Comparison of ENCODE assay signal across 13 cellular contexts in the genomic region with DNA sequence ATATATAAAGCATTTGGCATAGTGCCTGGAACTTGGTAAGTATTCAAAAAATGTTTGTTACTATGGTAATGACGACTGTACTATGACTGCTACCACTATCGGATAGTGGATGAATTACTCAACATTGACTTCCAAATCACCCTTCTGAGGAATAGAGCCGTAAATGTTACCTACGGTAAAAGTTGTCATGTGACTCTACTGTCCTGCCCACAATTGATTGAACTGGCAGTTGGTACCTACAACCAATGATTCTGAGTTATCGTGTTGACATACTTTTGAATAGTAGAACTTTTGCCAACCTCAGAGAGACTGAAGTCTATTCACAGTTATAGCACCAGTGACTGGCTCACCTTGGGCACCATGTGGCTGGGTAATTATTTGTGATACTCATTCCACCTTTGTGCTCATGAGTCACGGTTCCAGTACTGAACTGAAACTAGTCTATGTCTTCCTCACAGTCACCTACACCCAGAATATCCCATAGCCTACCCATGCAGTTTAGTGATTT.
DNase-seq lines count a peak whose midpoint lies in the region; ATAC-seq and TF ChIP-seq lines count a peak whose summit lies in the region.
"Had no signal": no experiment of that assay in that cellular context is flagged by ENCODE, and none has a peak within 500 bp of the region (broad histone marks: within the 10 kb centered on the region; RNA-seq: fewer than 3 reads in every experiment).

No MANE protein-coding gene starts in this region.

- no peak overlapping the region for H3K27ac Mint-ChIP-seq in activated CD8-positive, alpha-beta T cell treated with anti-CD3 and anti-CD28 coated beads, Interleukin-2, amount 10 ng/mL, durations not matched to agents 7 days and 5 days
- H3K27ac Mint-ChIP-seq: natural killer cell treated with Interleukin-12 subunit alpha and Interleukin-12 subunit beta and Interleukin-15 and Interleukin-18, amount 100 ng/mL, for 72 hours; stimulated activated naive B cell treated with anti-CD40 and anti-IgM and Interleukin-4, amounts not matched to agents 10 μg/mL and 1 μg/mL and 100 μg/mL, for 72 hours; WTC11 had no signal

- no peak overlapping the region for H3K4me3 Mint-ChIP-seq in activated CD8-positive, alpha-beta T cell treated with anti-CD3 and anti-CD28 coated beads, Interleukin-2, amount 10 ng/mL, durations not matched to agents 7 days and 5 days
- H3K4me3 Mint-ChIP-seq: natural killer cell treated with Interleukin-12 subunit alpha and Interleukin-12 subunit beta and Interleukin-15 and Interleukin-18, amount 100 ng/mL, for 72 hours; stimulated activated naive B cell treated with anti-CD40 and anti-IgM and Interleukin-4, amounts not matched to agents 10 μg/mL and 1 μg/mL and 100 μg/mL, for 72 hours; WTC11 had no signal

- TF ChIP-seq CTCF in brain microvascular endothelial cell (IDR thresholded peaks at IDR 0.05; ENCODE audit: low read depth, low read length, missing control alignments) = no peak

- CTCF ChIA-PET in activated CD8-positive, alpha-beta T cell treated with anti-CD3 and anti-CD28 coated beads, Interleukin-2, amount 10 ng/mL, durations not matched to agents 7 days and 5 days (lab: Charles Lee) = no interaction called here

- no peaks in the 10 kb centered on the region for H3K27me3 ChIP-seq in brain microvascular endothelial cell (replicated peaks)

- ATAC-seq in GM21576 (IDR thresholded peaks at IDR 0.05; ENCODE audit: unreplicated experiment) (peak; percentile 52), HG03432 (IDR thresholded peaks at IDR 0.05; ENCODE audit: unreplicated experiment) (peak; percentile 91), GM21360 (IDR thresholded peaks at IDR 0.05; ENCODE audit: unreplicated experiment) (no peak)
- no peak for ATAC-seq in activated CD8-positive, alpha-beta T cell treated with anti-CD3 and anti-CD28 coated beads, Interleukin-2, amount 10 ng/mL, durations not matched to agents 7 days and 5 days
- ATAC-seq: natural killer cell treated with Interleukin-12 subunit alpha and Interleukin-12 subunit beta and Interleukin-15 and Interleukin-18, amount 100 ng/mL, for 72 hours; Right ventricle myocardium inferior; stimulated activated naive B cell treated with anti-CD40 and anti-IgM and Interleukin-4, amounts not matched to agents 10 μg/mL and 1 μg/mL and 100 μg/mL, for 72 hours; WTC11 had no signal

- in situ Hi-C loops in Caki2 (cut with HindIII; ENCODE audit: low pct_unique_long_range_greater_than_20kb, low sequenced_read_pairs) = no loop called here
- in situ Hi-C loops in brain microvascular endothelial cell (cut with HindIII; ENCODE audit: low pct_ligation_motif_present, low sequenced_read_pairs) = no loop called here

- no peaks in the 10 kb centered on the region for H3K36me3 ChIP-seq in brain microvascular endothelial cell (replicated peaks)

- H3K36me3 Mint-ChIP-seq in activated CD8-positive, alpha-beta T cell treated with anti-CD3 and anti-CD28 coated beads, Interleukin-2, amount 10 ng/mL, durations not matched to agents 7 days and 5 days (ENCODE audit: low read depth) = no peaks in the 10 kb centered on the region
- H3K36me3 Mint-ChIP-seq: natural killer cell treated with Interleukin-12 subunit alpha and Interleukin-12 subunit beta and Interleukin-15 and Interleukin-18, amount 100 ng/mL, for 72 hours; stimulated activated naive B cell treated with anti-CD40 and anti-IgM and Interleukin-4, amounts not matched to agents 10 μg/mL and 1 μg/mL and 100 μg/mL, for 72 hours; WTC11 had no signal

- no peaks in the 10 kb centered on the region for H3K27me3 Mint-ChIP-seq in activated CD8-positive, alpha-beta T cell treated with anti-CD3 and anti-CD28 coated beads, Interleukin-2, amount 10 ng/mL, durations not matched to agents 7 days and 5 days (ENCODE audit: low read depth)
- H3K27me3 Mint-ChIP-seq: natural killer cell treated with Interleukin-12 subunit alpha and Interleukin-12 subunit beta and Interleukin-15 and Interleukin-18, amount 100 ng/mL, for 72 hours; stimulated activated naive B cell treated with anti-CD40 and anti-IgM and Interleukin-4, amounts not matched to agents 10 μg/mL and 1 μg/mL and 100 μg/mL, for 72 hours had no signal

- peak; percentile 85 for DNase-seq in Caki2 (ENCODE audit: low read depth)
- DNase-seq in brain microvascular endothelial cell = peak; percentile 40
- no peak for DNase-seq in mucosa of gallbladder (ENCODE audit: low spot score)
- DNase-seq in superior temporal gyrus (ENCODE audit: extremely low spot score) = no peak
- no peak for DNase-seq in activated CD8-positive, alpha-beta T cell treated with anti-CD3 and anti-CD28 coated beads, Interleukin-2, amount 10 ng/mL, durations not matched to agents 7 days and 5 days
- DNase-seq: NCI-H1694 treated with DMSO at 0.1 percent for 48 hours; stimulated activated naive B cell treated with anti-CD40 and anti-IgM and Interleukin-4, amounts not matched to agents 10 μg/mL and 1 μg/mL and 100 μg/mL, for 72 hours had no signal

- H3K4me1 Mint-ChIP-seq in activated CD8-positive, alpha-beta T cell treated with anti-CD3 and anti-CD28 coated beads, Interleukin-2, amount 10 ng/mL, durations not matched to agents 7 days and 5 days (ENCODE audit: low read depth) = no peaks in the 10 kb centered on the region
- H3K4me1 Mint-ChIP-seq: stimulated activated naive B cell treated with anti-CD40 and anti-IgM and Interleukin-4, amounts not matched to agents 10 μg/mL and 1 μg/mL and 100 μg/mL, for 72 hours; WTC11 had no signal

- H3K4me3 ChIP-seq in brain microvascular endothelial cell (ENCODE audit: low read depth, low read length) = no peak overlapping the region

- POLR2A ChIA-PET in activated CD8-positive, alpha-beta T cell treated with anti-CD3 and anti-CD28 coated beads, Interleukin-2, amount 10 ng/mL, durations not matched to agents 7 days and 5 days (lab: Charles Lee) = no interaction called here

- H3K9me3 Mint-ChIP-seq in activated CD8-positive, alpha-beta T cell treated with anti-CD3 and anti-CD28 coated beads, Interleukin-2, amount 10 ng/mL, durations not matched to agents 7 days and 5 days (ENCODE audit: insufficient read depth) = no peaks in the 10 kb centered on the region

- H3K27ac ChIP-seq in brain microvascular endothelial cell = no peak overlapping the region

Comparison
In these comparisons a context has a peak if more than half of its experiments do, and no peak if none do; other contexts are left out.
1. DNase-seq: peak in Caki2 (single experiment) and brain microvascular endothelial cell (single experiment); none in mucosa of gallbladder (single experiment), superior temporal gyrus (single experiment) and activated CD8-positive, alpha-beta T cell treated with anti-CD3 and anti-CD28 coated beads, Interleukin-2, amount 10 ng/mL, durations not matched to agents 7 days and 5 days (single experiment).
2. ATAC-seq: peak in GM21576 (single experiment) and HG03432 (single experiment); none in GM21360 (single experiment) and activated CD8-positive, alpha-beta T cell treated with anti-CD3 and anti-CD28 coated beads, Interleukin-2, amount 10 ng/mL, durations not matched to agents 7 days and 5 days (single experiment).